1 cellular context compared by ENCODE assay signal in the genomic region with DNA sequence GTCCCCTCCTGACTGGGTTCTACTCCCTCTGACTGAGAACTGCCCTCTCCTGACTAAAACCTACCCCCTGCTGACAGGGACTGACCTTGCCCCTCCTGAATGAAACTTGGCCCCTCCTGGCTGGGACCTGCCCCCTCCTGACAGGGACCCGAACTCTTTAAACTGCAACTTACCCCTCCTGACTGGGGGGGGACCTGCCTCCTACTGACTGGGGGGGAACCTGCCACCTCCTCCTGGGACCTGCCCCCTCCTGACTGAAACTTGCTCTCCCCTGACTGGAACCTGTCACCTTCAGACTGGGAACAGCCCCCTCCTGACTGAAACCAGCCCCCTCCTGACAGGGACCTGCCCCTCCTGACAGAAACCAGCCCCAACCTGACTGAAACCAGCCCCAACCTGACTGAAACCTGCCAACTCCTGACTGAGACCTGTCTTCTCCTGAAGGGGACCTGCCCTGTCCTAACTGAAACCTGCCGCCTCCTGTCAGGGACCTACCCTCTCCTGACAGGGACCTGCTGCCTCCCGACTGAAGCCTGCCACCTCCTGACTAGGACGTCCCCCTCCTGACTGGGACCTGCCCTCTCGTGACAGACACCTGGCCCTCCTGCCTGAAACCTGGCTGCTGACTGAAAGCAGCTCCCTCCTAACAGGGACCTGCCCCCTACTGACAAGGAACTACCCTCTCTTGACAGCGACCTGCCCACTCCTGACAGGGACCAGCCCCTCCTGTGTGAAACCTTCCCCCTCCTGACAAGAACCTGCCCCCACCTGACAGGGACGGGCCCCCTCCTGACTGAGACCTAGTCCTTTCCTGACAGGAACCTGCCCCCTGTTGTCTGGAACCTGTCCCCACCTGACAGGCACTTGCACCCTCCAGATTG.
TF ChIP-seq lines count a peak whose summit lies in the region.

No MANE protein-coding gene starts in this region.

TF ChIP-seq in WTC11, 78 proteins besides CTCF, POLR2A, EP300 and RAD21 (continued from another document):
- no peak for TF ChIP-seq PRDM15 (CRISPR knock-in tag; IDR thresholded peaks at IDR 0.05)
- TF ChIP-seq, protein P1, sequence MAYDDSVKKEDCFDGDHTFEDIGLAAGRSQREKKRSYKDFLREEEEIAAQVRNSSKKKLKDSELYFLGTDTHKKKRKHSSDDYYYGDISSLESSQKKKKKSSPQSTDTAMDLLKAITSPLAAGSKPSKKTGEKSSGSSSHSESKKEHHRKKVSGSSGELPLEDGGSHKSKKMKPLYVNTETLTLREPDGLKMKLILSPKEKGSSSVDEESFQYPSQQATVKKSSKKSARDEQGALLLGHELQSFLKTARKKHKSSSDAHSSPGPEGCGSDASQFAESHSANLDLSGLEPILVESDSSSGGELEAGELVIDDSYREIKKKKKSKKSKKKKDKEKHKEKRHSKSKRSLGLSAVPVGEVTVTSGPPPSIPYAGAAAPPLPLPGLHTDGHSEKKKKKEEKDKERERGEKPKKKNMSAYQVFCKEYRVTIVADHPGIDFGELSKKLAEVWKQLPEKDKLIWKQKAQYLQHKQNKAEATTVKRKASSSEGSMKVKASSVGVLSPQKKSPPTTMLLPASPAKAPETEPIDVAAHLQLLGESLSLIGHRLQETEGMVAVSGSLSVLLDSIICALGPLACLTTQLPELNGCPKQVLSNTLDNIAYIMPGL (CRISPR knock-in tag; IDR thresholded peaks at IDR 0.05): no peak
- TF ChIP-seq EMX1 (CRISPR knock-in tag; IDR thresholded peaks at IDR 0.05): no peak
- TF ChIP-seq ZNF423 (CRISPR knock-in tag; IDR thresholded peaks at IDR 0.05): no peak
- no peak for TF ChIP-seq E2F1 (CRISPR knock-in tag; IDR thresholded peaks at IDR 0.05)
- TF ChIP-seq, protein P2, sequence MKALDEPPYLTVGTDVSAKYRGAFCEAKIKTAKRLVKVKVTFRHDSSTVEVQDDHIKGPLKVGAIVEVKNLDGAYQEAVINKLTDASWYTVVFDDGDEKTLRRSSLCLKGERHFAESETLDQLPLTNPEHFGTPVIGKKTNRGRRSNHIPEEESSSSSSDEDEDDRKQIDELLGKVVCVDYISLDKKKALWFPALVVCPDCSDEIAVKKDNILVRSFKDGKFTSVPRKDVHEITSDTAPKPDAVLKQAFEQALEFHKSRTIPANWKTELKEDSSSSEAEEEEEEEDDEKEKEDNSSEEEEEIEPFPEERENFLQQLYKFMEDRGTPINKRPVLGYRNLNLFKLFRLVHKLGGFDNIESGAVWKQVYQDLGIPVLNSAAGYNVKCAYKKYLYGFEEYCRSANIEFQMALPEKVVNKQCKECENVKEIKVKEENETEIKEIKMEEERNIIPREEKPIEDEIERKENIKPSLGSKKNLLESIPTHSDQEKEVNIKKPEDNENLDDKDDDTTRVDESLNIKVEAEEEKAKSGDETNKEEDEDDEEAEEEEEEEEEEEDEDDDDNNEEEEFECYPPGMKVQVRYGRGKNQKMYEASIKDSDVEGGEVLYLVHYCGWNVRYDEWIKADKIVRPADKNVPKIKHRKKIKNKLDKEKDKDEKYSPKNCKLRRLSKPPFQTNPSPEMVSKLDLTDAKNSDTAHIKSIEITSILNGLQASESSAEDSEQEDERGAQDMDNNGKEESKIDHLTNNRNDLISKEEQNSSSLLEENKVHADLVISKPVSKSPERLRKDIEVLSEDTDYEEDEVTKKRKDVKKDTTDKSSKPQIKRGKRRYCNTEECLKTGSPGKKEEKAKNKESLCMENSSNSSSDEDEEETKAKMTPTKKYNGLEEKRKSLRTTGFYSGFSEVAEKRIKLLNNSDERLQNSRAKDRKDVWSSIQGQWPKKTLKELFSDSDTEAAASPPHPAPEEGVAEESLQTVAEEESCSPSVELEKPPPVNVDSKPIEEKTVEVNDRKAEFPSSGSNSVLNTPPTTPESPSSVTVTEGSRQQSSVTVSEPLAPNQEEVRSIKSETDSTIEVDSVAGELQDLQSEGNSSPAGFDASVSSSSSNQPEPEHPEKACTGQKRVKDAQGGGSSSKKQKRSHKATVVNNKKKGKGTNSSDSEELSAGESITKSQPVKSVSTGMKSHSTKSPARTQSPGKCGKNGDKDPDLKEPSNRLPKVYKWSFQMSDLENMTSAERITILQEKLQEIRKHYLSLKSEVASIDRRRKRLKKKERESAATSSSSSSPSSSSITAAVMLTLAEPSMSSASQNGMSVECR (CRISPR knock-in tag; IDR thresholded peaks at IDR 0.05; ENCODE audit: borderline replicate concordance): no peak
- TF ChIP-seq CREM (CRISPR knock-in tag; IDR thresholded peaks at IDR 0.05): no peak
- TF ChIP-seq TCF7 (CRISPR knock-in tag; IDR thresholded peaks at IDR 0.05; ENCODE audit: low read depth): no peak
- TF ChIP-seq ZNF138 (CRISPR knock-in tag; conservative IDR thresholded peaks at IDR 0.05): no peak
- no peak for TF ChIP-seq GRHL2 (CRISPR knock-in tag; IDR thresholded peaks at IDR 0.05; ENCODE audit: insufficient replicate concordance, severe bottlenecking)
- TF ChIP-seq ZNF532 (CRISPR knock-in tag; IDR thresholded peaks at IDR 0.05; ENCODE audit: borderline replicate concordance): no peak
- TF ChIP-seq FOXK1 (CRISPR knock-in tag; IDR thresholded peaks at IDR 0.05): no peak
- no peak for TF ChIP-seq ZNF219 (CRISPR knock-in tag; IDR thresholded peaks at IDR 0.05; ENCODE audit: borderline replicate concordance)
- TF ChIP-seq ELF4 (CRISPR knock-in tag; IDR thresholded peaks at IDR 0.05; ENCODE audit: low read depth): no peak
TF ChIP-seq in WTC11: peak in this region for 0.
